Comparison of ENCODE assay signal across 17 cellular contexts in the genomic region with DNA sequence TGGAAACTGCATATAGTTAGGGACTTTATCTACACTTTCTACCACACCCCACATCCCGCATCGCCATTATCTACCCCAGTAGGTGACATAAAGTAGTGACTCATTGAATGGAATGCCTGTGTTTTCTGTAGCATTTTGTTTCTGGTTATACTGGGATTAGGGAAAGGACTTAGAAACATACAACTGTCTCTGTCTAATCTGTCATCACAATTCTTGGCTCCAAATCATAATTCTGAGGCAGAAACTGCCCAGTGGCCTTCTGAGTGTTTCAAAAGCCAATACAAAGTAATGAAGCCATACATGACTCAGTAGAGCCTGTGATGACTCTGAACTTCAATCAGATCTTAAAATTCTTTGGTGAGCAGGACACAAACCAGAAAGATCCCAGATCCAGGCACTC.
A peak's percentile ranks its signal among the peaks of the same experiment; 100 is the strongest.
DNase-seq lines count a peak whose midpoint lies in the region; ATAC-seq, FAIRE-seq and TF ChIP-seq lines count a peak whose summit lies in the region.
"Had no signal": no experiment of that assay in that cellular context is flagged by ENCODE, and none has a peak within 500 bp of the region (broad histone marks: within the 10 kb centered on the region; RNA-seq: fewer than 3 reads in every experiment).

No MANE protein-coding gene starts in this region.

- H3K27me3 ChIP-seq in PC-9 (ENCODE audit: insufficient read depth, low read depth) (no peaks in the 10 kb centered on the region), osteoblast (ENCODE audit: insufficient read depth, low read length) (no peaks in the 10 kb centered on the region)
- H3K27me3 ChIP-seq: Peyer's patch had no signal

- FAIRE-seq in GM19239 (lab: Jason Lieb, UNC) = no peak
- FAIRE-seq: keratinocyte had no signal

- H4K20me1 ChIP-seq in PC-9 (ENCODE audit: insufficient read depth) (no peaks in the 10 kb centered on the region), osteoblast (ENCODE audit: insufficient read depth, low read length) (no peaks in the 10 kb centered on the region)

- H3K9me3 ChIP-seq in PC-9 (ENCODE audit: insufficient read depth, low read depth) = no peaks in the 10 kb centered on the region
- H3K9me3 ChIP-seq in osteoblast (ENCODE audit: low read depth, low read length) = no peaks in the 10 kb centered on the region
- H3K9me3 ChIP-seq: Peyer's patch had no signal

- no peaks in the 10 kb centered on the region for H3K36me3 Mint-ChIP-seq in chondrocyte (ENCODE audit: low read depth)
- no peaks in the 10 kb centered on the region for H3K36me3 Mint-ChIP-seq in natural killer cell
- H3K36me3 Mint-ChIP-seq: naive B cell had no signal

- H3K79me2 ChIP-seq in PC-9 (ENCODE audit: low read depth) (no peaks in the 10 kb centered on the region), osteoblast (ENCODE audit: insufficient read depth, low read length) (no peaks in the 10 kb centered on the region)

- H3K4me3 ChIP-seq in PC-9 (no peak overlapping the region), osteoblast (ENCODE audit: insufficient read depth, low read length) (no peak overlapping the region)
- H3K4me3 ChIP-seq: Peyer's patch had no signal

- no TSS peak for BruUV-seq in PC-9 (replicated peaks; lab: Mats Ljungman, UMichigan)

- no peak for ATAC-seq in natural killer cell
- ATAC-seq: activated CD8-positive, alpha-beta T cell treated with anti-CD3 and anti-CD28 coated beads, Interleukin-2, amount 10 ng/mL, durations not matched to agents 7 days and 5 days had no signal

- CTCF ChIA-PET in PC-9 (lab: Charles Lee) = no interaction called here

- peak overlapping the region; percentile 23; the same call in 1 of the 2 replicates for H3K4me2 ChIP-seq in PC-9
- H3K4me2 ChIP-seq in osteoblast (ENCODE audit: insufficient read depth, low read length) = peak overlapping the region; percentile 14

- H3K4me1 Mint-ChIP-seq in chondrocyte (ENCODE audit: low read depth) = peaks cover 10% of the 10 kb centered on the region
- no peaks in the 10 kb centered on the region for H3K4me1 Mint-ChIP-seq in natural killer cell
- H3K4me1 Mint-ChIP-seq: CD4-positive, CD25-positive, alpha-beta regulatory T cell; naive B cell had no signal

- intact Hi-C loops in PC-9 (cut with micrococcal nuclease; ENCODE audit: unreplicated experiment) (loop anchor here (10.0 kb wide), 1 partner anchor 112 kb away; a partner anchor contains a TSS), natural killer cell (cut with micrococcal nuclease) (no loop called here)

- DNase-seq in ELF-1 (ENCODE audit: low read depth, low spot score) (peak; percentile 18), PC-9 (peak; percentile 33 to 78), chondrocyte (ENCODE audit: low spot score) (no peak), osteoblast (ENCODE audit: insufficient read length, low spot score, missing footprints) (peak; percentile 94), NCI-H345 treated with DMSO at 0.1 percent for 48 hours (lab: John Stamatoyannopoulos, UW; ENCODE audit: unreplicated experiment) (no peak), natural killer cell (no peak), GM19239 (ENCODE audit: insufficient read length, low spot score) (no peak)
- no peak for DNase-seq in effector CD8-positive, alpha-beta T cell (lab: John Stamatoyannopoulos, UW)
- DNase-seq: activated CD8-positive, alpha-beta T cell treated with anti-CD3 and anti-CD28 coated beads, Interleukin-2, amount 10 ng/mL, durations not matched to agents 7 days and 5 days; CD4-positive, CD25-positive, alpha-beta regulatory T cell; naive B cell; NCI-H1092; NCI-H446 treated with DMSO at 0.1 percent for 48 hours; Peyer's patch; T1000 had no signal

- peaks cover 12% of the 10 kb centered on the region for H3K4me1 ChIP-seq in PC-9 (replicated peaks; ENCODE audit: insufficient read depth)
- peaks cover 15% of the 10 kb centered on the region for H3K4me1 ChIP-seq in osteoblast (ENCODE audit: insufficient read depth, low read length)
- H3K4me1 ChIP-seq: Peyer's patch had no signal

- POLR2A ChIA-PET in PC-9 (lab: Charles Lee; ENCODE audit: unreplicated experiment) = interaction anchor here (0.6 kb wide), 1 partner anchor 224 kb away, joined by 3 read pairs; no protein-coding TSS in a partner anchor

- H2AFZ ChIP-seq in PC-9 (no peak overlapping the region), osteoblast (ENCODE audit: low read length) (no peak overlapping the region)

- H3K27ac Mint-ChIP-seq in chondrocyte (ENCODE audit: unreplicated experiment) (peak overlapping the region; percentile 28), natural killer cell (no peak overlapping the region)
- H3K27ac Mint-ChIP-seq: activated CD8-positive, alpha-beta T cell treated with anti-CD3 and anti-CD28 coated beads, Interleukin-2, amount 10 ng/mL, durations not matched to agents 7 days and 5 days; CD4-positive, CD25-positive, alpha-beta regulatory T cell had no signal

- no peaks in the 10 kb centered on the region for H3K27me3 Mint-ChIP-seq in chondrocyte (ENCODE audit: low read depth)
- no peaks in the 10 kb centered on the region for H3K27me3 Mint-ChIP-seq in natural killer cell (ENCODE audit: low read depth in 2 of 2)
- H3K27me3 Mint-ChIP-seq: CD4-positive, CD25-positive, alpha-beta regulatory T cell; naive B cell had no signal

- H3K9me2 ChIP-seq in PC-9 (ENCODE audit: insufficient read depth) = no peaks in the 10 kb centered on the region

- peaks cover 14% of the 10 kb centered on the region; the same call in 1 of the 2 replicates for H3F3A ChIP-seq in PC-9 (ENCODE audit: insufficient read depth, low read depth)

- H3K27ac ChIP-seq in PC-9 (peak overlapping the region; percentile 44), osteoblast (ENCODE audit: low read depth, low read length) (peak overlapping the region; percentile 23)
- H3K27ac ChIP-seq: HL-60, Peyer's patch had no signal

- no peaks in the 10 kb centered on the region for H3K9me3 Mint-ChIP-seq in chondrocyte (ENCODE audit: low read depth)
- no peaks in the 10 kb centered on the region for H3K9me3 Mint-ChIP-seq in natural killer cell
- H3K9me3 Mint-ChIP-seq: naive B cell had no signal

- H3K4me3 Mint-ChIP-seq in chondrocyte (ENCODE audit: unreplicated experiment) (no peak overlapping the region), natural killer cell (no peak overlapping the region)
- H3K4me3 Mint-ChIP-seq: activated CD8-positive, alpha-beta T cell treated with anti-CD3 and anti-CD28 coated beads, Interleukin-2, amount 10 ng/mL, durations not matched to agents 7 days and 5 days; CD4-positive, CD25-positive, alpha-beta regulatory T cell; naive B cell had no signal

- no peaks in the 10 kb centered on the region for H3K36me3 ChIP-seq in PC-9 (ENCODE audit: low read depth)
- no peaks in the 10 kb centered on the region for H3K36me3 ChIP-seq in osteoblast (ENCODE audit: insufficient read depth, low read length)
- H3K36me3 ChIP-seq: Peyer's patch had no signal

- TF ChIP-seq CTCF in PC-9 (conservative IDR thresholded peaks at IDR 0.05) = no peak
- TF ChIP-seq CTCF in chondrocyte (IDR thresholded peaks at IDR 0.05) = no peak
- no peak for TF ChIP-seq CTCF in osteoblast (IDR thresholded peaks at IDR 0.05; ENCODE audit: extremely low read depth, low read depth, low read length)
- TF ChIP-seq CTCF in natural killer cell (IDR thresholded peaks at IDR 0.05) = no peak

Comparison
In these comparisons a context has a peak if more than half of its experiments do, and no peak if none do; other contexts are left out.
1. DNase-seq: peak in ELF-1 (single experiment), PC-9 (2 of 2) and osteoblast (single experiment); none in chondrocyte (single experiment), effector CD8-positive, alpha-beta T cell (single experiment), NCI-H345 treated with DMSO at 0.1 percent for 48 hours (single experiment), natural killer cell (single experiment) and GM19239 (single experiment).